ENCODE assay signal across 10 cellular contexts in genomic region chr3:62134061-62134496, GRCh38.
DNase-seq lines count a peak whose midpoint lies in the region; ATAC-seq and FAIRE-seq lines count a peak whose summit lies in the region.
"Had no signal": no experiment of that assay in that cellular context is flagged by ENCODE, and none has a peak within 500 bp of the region (broad histone marks: within the 10 kb centered on the region; RNA-seq: fewer than 3 reads in every experiment).

No MANE protein-coding gene starts in this region.

- H3K27me3 ChIP-seq in SJCRH30 (no peaks in the 10 kb centered on the region), small intestine (ENCODE audit: control insufficient read depth in 2 of 2, insufficient read depth in 2 of 2, low read length in 2 of 2) (no peaks in the 10 kb centered on the region), trophoblast cell (ENCODE audit: insufficient read depth, low read length) (no peaks in the 10 kb centered on the region)

- no peak for ATAC-seq in HG03571 (IDR thresholded peaks at IDR 0.05; ENCODE audit: unreplicated experiment)

- H3K18ac ChIP-seq in trophoblast cell (ENCODE audit: low read length) = no peak overlapping the region

- H3K4me2 ChIP-seq in trophoblast cell (ENCODE audit: low read length) = no peak overlapping the region

- H4K91ac ChIP-seq in trophoblast cell (ENCODE audit: low read depth, low read length) = no peak overlapping the region

- no peak overlapping the region for H2BK12ac ChIP-seq in trophoblast cell (ENCODE audit: low read length)

- no peak overlapping the region for H4K8ac ChIP-seq in trophoblast cell (ENCODE audit: low read depth, low read length)

- no peak overlapping the region for H4K12ac ChIP-seq in trophoblast cell (ENCODE audit: low read depth, low read length)

- H3K4me3 ChIP-seq in SJCRH30 = 0 out of 2 replicates have a peak overlapping the region, but pooled peaks have one; percentile 14
- H3K4me3 ChIP-seq in small intestine (ENCODE audit: low read depth in 1 of 2, low read length in 2 of 2) = no peak overlapping the region
- H3K4me3 ChIP-seq in trophoblast cell (ENCODE audit: low read depth, low read length) = no peak overlapping the region

- no peak overlapping the region for H2BK5ac ChIP-seq in trophoblast cell (ENCODE audit: low read depth, low read length, poor library complexity)

- no peak overlapping the region for H3K9ac ChIP-seq in trophoblast cell (ENCODE audit: low read length)

- no peak overlapping the region for H3K4ac ChIP-seq in trophoblast cell (ENCODE audit: low read depth, low read length)

- H3K36me3 ChIP-seq in SJCRH30 (no peaks in the 10 kb centered on the region), small intestine (ENCODE audit: control insufficient read depth in 2 of 2, insufficient read depth in 2 of 2, low read length in 2 of 2) (no peaks in the 10 kb centered on the region), trophoblast cell (ENCODE audit: control insufficient read depth in 1 of 2, insufficient read depth in 2 of 2, low read length in 2 of 2) (no peaks in the 10 kb centered on the region)

- no peak overlapping the region for H3K23ac ChIP-seq in trophoblast cell (ENCODE audit: low read length)

- no peak for FAIRE-seq in small intestine (lab: Jason Lieb, UNC)

- no peaks in the 10 kb centered on the region for H3K79me2 ChIP-seq in trophoblast cell (ENCODE audit: control insufficient read depth, insufficient read depth, low read length, poor library complexity)

- no peak overlapping the region for H3K14ac ChIP-seq in trophoblast cell (ENCODE audit: low read length)

- H2AK5ac ChIP-seq in trophoblast cell (ENCODE audit: low read length) = no peak overlapping the region

- 16 to 24% (median 17%) methylated on average over 6 of the region's 6 CpGs for WGBS in small intestine, 3 donors
- WGBS in trophoblast cell (ENCODE audit: extremely low coverage, insufficient coverage, insufficient read length) = no CpG with 5 or more reads among the region's 6 CpGs

- no peak overlapping the region for H2BK120ac ChIP-seq in trophoblast cell (ENCODE audit: insufficient read depth, low read length, poor library complexity)

- no peaks in the 10 kb centered on the region for H3K79me1 ChIP-seq in trophoblast cell (ENCODE audit: low read length)

- peak; percentile 47 for DNase-seq in HS-27A (ENCODE audit: low read depth)
- DNase-seq in SJCRH30 = peak; percentile 68 to 77
- peak; percentile 24 for DNase-seq in foreskin melanocyte
- DNase-seq in small intestine = peak; percentile 53
- no peak for DNase-seq in trophoblast cell
- DNase-seq in NCI-H2081 treated with DMSO at 0.1 percent for 48 hours (lab: John Stamatoyannopoulos, UW) = no peak
- DNase-seq: naive B cell had no signal

- H3K27ac ChIP-seq in SJCRH30 = peak overlapping the region; percentile 5; the same call in 1 of the 2 replicates
- no peak overlapping the region for H3K27ac ChIP-seq in small intestine (ENCODE audit: low read depth in 1 of 2, low read length in 1 of 2)
- no peak overlapping the region for H3K27ac ChIP-seq in trophoblast cell (ENCODE audit: low read depth, low read length)
- H3K27ac ChIP-seq: epithelial cell of prostate, VCaP had no signal

- peaks cover 16% of the 10 kb centered on the region for H3K4me1 ChIP-seq in SJCRH30
- H3K4me1 ChIP-seq in small intestine (ENCODE audit: control insufficient read depth in 2 of 2, insufficient read depth in 1 of 2, low read depth in 1 of 2, low read length in 1 of 2) = peaks cover 0 to 3% of the 10 kb centered on the region in 2 donors
- no peaks in the 10 kb centered on the region for H3K4me1 ChIP-seq in trophoblast cell (ENCODE audit: control insufficient read depth in 1 of 2, insufficient read depth in 2 of 2, low read length in 2 of 2)

- no peaks in the 10 kb centered on the region for H3K9me3 ChIP-seq in SJCRH30 (replicated peaks)
- no peaks in the 10 kb centered on the region for H3K9me3 ChIP-seq in small intestine (ENCODE audit: control insufficient read depth, low read depth)
- no peaks in the 10 kb centered on the region for H3K9me3 ChIP-seq in trophoblast cell (ENCODE audit: insufficient read depth, low read depth, low read length)

- H2AFZ ChIP-seq in trophoblast cell (ENCODE audit: insufficient read depth, low read length, poor library complexity) = no peak overlapping the region

Comparison
In these comparisons a context has a peak if more than half of its experiments do, and no peak if none do; other contexts are left out.
1. DNase-seq: peak in HS-27A (single experiment), SJCRH30 (2 of 2), foreskin melanocyte (single experiment) and small intestine (single experiment); none in trophoblast cell (0 of 2) and NCI-H2081 treated with DMSO at 0.1 percent for 48 hours (single experiment).